8 cellular contexts compared by ENCODE assay signal in genomic region chr11:124402326-124402922, GRCh38.
DNase-seq lines count a peak whose midpoint lies in the region; ATAC-seq, FAIRE-seq and TF ChIP-seq lines count a peak whose summit lies in the region.

No MANE protein-coding gene starts in this region.

- in situ Hi-C loops in astrocyte of the cerebellum (cut with HindIII; ENCODE audit: low sequenced_read_pairs), result no loop called here

- no peaks in the 10 kb centered on the region for H3K36me3 ChIP-seq in iPS DF 6.9 (ENCODE audit: control insufficient read depth, insufficient read depth, low read length)

- H3K4me1 ChIP-seq in iPS DF 6.9 (ENCODE audit: control insufficient read depth, insufficient read depth, low read length), result no peaks in the 10 kb centered on the region

- no CpG with 5 or more reads among the region's 8 CpGs for WGBS in iPS DF 6.9 (ENCODE audit: insufficient coverage, insufficient read length)

- no peak for FAIRE-seq in RCC 7860 (lab: Jason Lieb, UNC)

- TF ChIP-seq CTCF in astrocyte of the cerebellum (IDR thresholded peaks at IDR 0.05; ENCODE audit: low read depth, low read length, missing control alignments), result peak; percentile 89

- peak; percentile 81 for ATAC-seq in GM19023 (IDR thresholded peaks at IDR 0.05; ENCODE audit: unreplicated experiment)
- peak; percentile 96 for ATAC-seq in HG03175 (IDR thresholded peaks at IDR 0.05; ENCODE audit: unreplicated experiment)

- H3K4me3 ChIP-seq in astrocyte of the cerebellum (ENCODE audit: low read depth, low read length) (no peak overlapping the region), iPS DF 6.9 (ENCODE audit: low read length) (no peak overlapping the region)

- no peak overlapping the region for H3K27ac ChIP-seq in iPS DF 6.9 (ENCODE audit: low read length)

- no peaks in the 10 kb centered on the region for H3K27me3 ChIP-seq in iPS DF 6.9 (ENCODE audit: control insufficient read depth, insufficient read depth, low read length)

- H3K9me3 ChIP-seq in iPS DF 6.9 (ENCODE audit: control insufficient read depth, insufficient read depth, low read length), result no peaks in the 10 kb centered on the region

- peak; percentile 0 for DNase-seq in DMS79 (lab: John Stamatoyannopoulos, UW)
- DNase-seq in RCC 7860 (ENCODE audit: low spot score), result peak; percentile 34
- peak; percentile 88 for DNase-seq in astrocyte of the cerebellum (ENCODE audit: low read depth)
- peak; percentile 55 for DNase-seq in iPS DF 6.9 (ENCODE audit: low read depth, low spot score)
- DNase-seq in stimulated activated CD4-positive, alpha-beta T cell treated with anti-CD3 and anti-CD28 coated beads, Interleukin-15, amount 100 ng/mL, for 24 hours, result peak; percentile 71
- no peak for DNase-seq in NCI-H1436 (lab: John Stamatoyannopoulos, UW)
